10 cellular contexts compared by ENCODE assay signal in the genomic region with DNA sequence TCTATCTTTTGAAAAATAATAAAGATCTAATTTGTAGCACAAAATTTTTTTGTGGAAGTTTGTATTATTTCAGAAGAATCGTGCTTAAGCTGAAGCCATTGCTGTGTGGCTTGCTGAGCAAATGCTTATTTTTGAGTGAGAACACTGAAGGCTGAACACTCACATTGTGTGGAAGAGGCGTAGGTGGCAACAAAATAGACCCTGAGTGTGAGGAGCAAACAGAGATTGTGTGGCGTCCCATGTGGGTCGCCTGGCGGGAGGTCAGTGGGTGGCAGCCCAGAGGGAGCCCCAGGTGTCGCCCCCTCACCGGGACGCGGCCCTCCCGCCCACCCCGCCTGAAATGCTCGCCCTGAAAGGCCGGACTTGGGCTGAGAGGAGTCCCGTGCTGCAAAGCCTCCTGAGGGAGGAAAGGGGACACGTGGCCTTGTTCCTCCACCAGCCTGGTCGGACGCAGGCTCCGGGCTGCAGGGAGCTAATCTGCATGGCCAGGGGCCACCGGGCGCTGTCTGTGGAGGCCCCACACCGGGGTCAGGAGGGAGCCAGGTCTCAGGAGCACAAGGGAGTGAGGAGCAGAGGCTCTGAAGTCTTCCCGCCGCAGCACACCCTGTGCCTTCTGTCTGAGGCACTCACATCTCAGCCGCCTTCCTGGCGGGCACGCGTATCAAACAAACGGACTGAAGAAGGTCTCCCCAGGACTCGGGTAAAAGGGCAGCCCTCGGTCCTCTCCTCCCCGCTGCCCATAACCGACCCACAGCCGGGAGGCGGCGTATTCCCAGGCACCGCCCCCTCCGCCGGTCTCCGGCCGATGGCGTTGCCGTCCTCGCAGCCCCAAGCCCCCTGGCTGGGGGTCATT. TPM values are rescaled to one million over a fixed set of nuclear protein-coding genes. Genes with fewer than 3 reads are reported as not detected.
DNase-seq lines count a peak whose midpoint lies in the region; ATAC-seq and TF ChIP-seq lines count a peak whose summit lies in the region.
"Had no signal": no experiment of that assay in that cellular context is flagged by ENCODE, and none has a peak within 500 bp of the region (broad histone marks: within the 10 kb centered on the region; RNA-seq: fewer than 3 reads in every experiment).

No MANE protein-coding gene starts in this region.

- H3K4me3 Mint-ChIP-seq in osteocyte (ENCODE audit: unreplicated experiment), result no peak overlapping the region
- H3K4me3 Mint-ChIP-seq: brain had no signal

- ATAC-seq in IMR-90 (ENCODE audit: low read depth) (peak; percentile 58), lung (ENCODE audit: insufficient read depth, low FRiP score) (peak; percentile 24), thoracic aorta (ENCODE audit: insufficient number of reproducible peaks, low FRiP score, low read depth) (peak; percentile 63)

- dilution Hi-C loops in IMR-90 (cut with HindIII; ENCODE audit: low sequenced_read_pairs, unreplicated experiment), result no loop called here

- TF ChIP-seq POLR2A in IMR-90 (IDR thresholded peaks at IDR 0.05; ENCODE audit: low read depth, low read length), result no peak

- H3K4me1 ChIP-seq in IMR-90 (ENCODE audit: control insufficient read depth, insufficient read depth, low read length), result no peaks in the 10 kb centered on the region; the same call in 1 of the 2 replicates
- no peaks in the 10 kb centered on the region for H3K4me1 ChIP-seq in duodenal mucosa (ENCODE audit: control insufficient read depth in 1 of 2, insufficient read depth in 2 of 2, low read length in 2 of 2)
- H3K4me1 ChIP-seq in lung (ENCODE audit: control insufficient read depth in 2 of 2, insufficient read depth in 2 of 2, low read length in 2 of 2), result peaks cover 0 to 10% of the 10 kb centered on the region in 2 donors
- no peaks in the 10 kb centered on the region for H3K4me1 ChIP-seq in thoracic aorta (ENCODE audit: control insufficient read depth in 1 of 2, low read depth in 2 of 2)

- H3K9me1 ChIP-seq in IMR-90 (ENCODE audit: insufficient read depth, low read length), result 0 out of 2 replicates have a peak, but pooled peaks cover 3% of the 10 kb centered on the region

- no peak overlapping the region; the same call in 1 of the 2 replicates for H3K18ac ChIP-seq in IMR-90 (ENCODE audit: low read depth, low read length)

- TF ChIP-seq CTCF in IMR-90 (conservative IDR thresholded peaks at IDR 0.05; ENCODE audit: low read depth, low read length) (no peak), lung (IDR thresholded peaks at IDR 0.05; ENCODE audit: control extremely low read depth, extremely low read depth) (no peak), thoracic aorta (IDR thresholded peaks at IDR 0.05) (no peak), osteocyte (IDR thresholded peaks at IDR 0.05) (no peak)

- H2BK120ac ChIP-seq in IMR-90 (ENCODE audit: low read depth, low read length), result no peak overlapping the region

- POLR2A ChIA-PET in IMR-90 (lab: Charles Lee; ENCODE audit: unreplicated experiment), result no interaction called here

- H2AFZ ChIP-seq in IMR-90 (replicated peaks; ENCODE audit: low read length, poor library complexity), result peak overlapping the region; percentile 88

- in situ Hi-C loops in IMR-90 (cut with MboI; ENCODE audit: low sequenced_read_pairs), result no loop called here

- H4K8ac ChIP-seq in IMR-90 (ENCODE audit: low read depth in 2 of 2, low read length in 2 of 2), result no peak overlapping the region

- peak overlapping the region; percentile 22 for H3K4me2 ChIP-seq in IMR-90 (ENCODE audit: low read depth, low read length)

- H3K9me3 ChIP-seq in IMR-90 (ENCODE audit: control insufficient read depth, insufficient read depth, low read length), result no peaks in the 10 kb centered on the region
- H3K9me3 ChIP-seq in duodenal mucosa (ENCODE audit: control insufficient read depth in 1 of 2, low read length in 2 of 2), result no peaks in the 10 kb centered on the region
- no peaks in the 10 kb centered on the region for H3K9me3 ChIP-seq in lung (ENCODE audit: control insufficient read depth in 2 of 2, insufficient read depth in 1 of 2, low read length in 1 of 2)
- H3K9me3 ChIP-seq in thoracic aorta, result no peaks in the 10 kb centered on the region

- no peaks in the 10 kb centered on the region for H3K9me3 Mint-ChIP-seq in osteocyte (ENCODE audit: unreplicated experiment)
- H3K9me3 Mint-ChIP-seq: brain had no signal

- no peaks in the 10 kb centered on the region for H4K20me1 ChIP-seq in IMR-90 (ENCODE audit: insufficient read depth, low read length)

- no peaks in the 10 kb centered on the region for H3K36me3 ChIP-seq in IMR-90 (ENCODE audit: control insufficient read depth, insufficient read depth, low read length)
- H3K36me3 ChIP-seq in duodenal mucosa (ENCODE audit: control insufficient read depth in 1 of 2, insufficient read depth in 2 of 2, low read length in 2 of 2), result peaks cover 0 to 3% of the 10 kb centered on the region in 2 donors
- H3K36me3 ChIP-seq in lung (ENCODE audit: control insufficient read depth in 2 of 2, insufficient read depth in 2 of 2, low read length in 2 of 2), result no peaks in the 10 kb centered on the region
- no peaks in the 10 kb centered on the region for H3K36me3 ChIP-seq in thoracic aorta

- H2BK15ac ChIP-seq in IMR-90 (ENCODE audit: low read depth, low read length), result no peak overlapping the region

- peak overlapping the region; percentile 47; the same call in 1 of the 2 replicates for H4K91ac ChIP-seq in IMR-90 (ENCODE audit: insufficient read depth, low read depth, low read length)

- no peak overlapping the region for H3K23ac ChIP-seq in IMR-90 (ENCODE audit: low read depth, low read length)

- H3K4me1 Mint-ChIP-seq in osteocyte (ENCODE audit: unreplicated experiment), result peaks cover 8% of the 10 kb centered on the region
- H3K4me1 Mint-ChIP-seq: brain had no signal

- no peaks in the 10 kb centered on the region for H3K79me1 ChIP-seq in IMR-90 (ENCODE audit: low read depth in 1 of 2, low read length in 2 of 2)

- peaks cover 5% of the 10 kb centered on the region for H3K27me3 Mint-ChIP-seq in osteocyte (ENCODE audit: unreplicated experiment)
- H3K27me3 Mint-ChIP-seq: brain had no signal

- no peak overlapping the region for H3K4ac ChIP-seq in IMR-90 (ENCODE audit: low read depth, low read length)

- CTCF ChIA-PET in IMR-90 (lab: Yijun Ruan, JAX), result no interaction called here

- no peak overlapping the region for H2AK5ac ChIP-seq in IMR-90 (ENCODE audit: low read depth, low read length)

- no peak overlapping the region for H3K56ac ChIP-seq in IMR-90 (ENCODE audit: extremely low read depth, insufficient read depth, low read length)

- no peak overlapping the region for H3K9ac ChIP-seq in IMR-90 (ENCODE audit: low read depth, low read length)
- no peak overlapping the region for H3K9ac ChIP-seq in duodenal mucosa (ENCODE audit: low read depth in 1 of 2, low read length in 2 of 2)

- H3K27me3 ChIP-seq in IMR-90 (ENCODE audit: control insufficient read depth, insufficient read depth, low read length), result peaks cover 2% of the 10 kb centered on the region
- H3K27me3 ChIP-seq in duodenal mucosa (ENCODE audit: control insufficient read depth in 1 of 2, insufficient read depth in 2 of 2, low read length in 2 of 2), result no peaks in the 10 kb centered on the region
- H3K27me3 ChIP-seq in lung (ENCODE audit: control insufficient read depth, insufficient read depth), result no peaks in the 10 kb centered on the region
- H3K27me3 ChIP-seq in thoracic aorta (replicated peaks; ENCODE audit: insufficient read depth), result no peaks in the 10 kb centered on the region

- no peak overlapping the region for H3K27ac Mint-ChIP-seq in osteocyte (ENCODE audit: unreplicated experiment)
- H3K27ac Mint-ChIP-seq: brain had no signal

- DNase-seq in IMR-90 (no peak), lung (ENCODE audit: low spot score) (no peak), thoracic aorta (ENCODE audit: low spot score) (no peak), ecto neural progenitor cell (ENCODE audit: low spot score) (no peak), osteocyte (ENCODE audit: extremely low spot score, unreplicated experiment) (no peak), NCI-H2196 (lab: John Stamatoyannopoulos, UW; ENCODE audit: unreplicated experiment) (no peak)
- DNase-seq: activated CD4-positive, alpha-beta T cell treated with anti-CD3 and anti-CD28 coated beads, Interleukin-2, amount 50 U/mL, for 1 hour; stimulated activated CD4-positive, alpha-beta T cell treated with anti-CD3 and anti-CD28 coated beads, Interleukin-1b, Interleukin-23, amount 100 ng/mL, for 48 hours had no signal

- intact Hi-C loops in IMR-90 (cut with micrococcal nuclease), result no loop called here

- H3K36me3 Mint-ChIP-seq in osteocyte (ENCODE audit: unreplicated experiment), result no peaks in the 10 kb centered on the region
- H3K36me3 Mint-ChIP-seq: brain had no signal

- 49% methylated on average over 16 of the region's 43 CpGs; no CpG with 5 or more reads in 1 of the 2 experiments for WGBS in IMR-90 (ENCODE audit: extremely low coverage in 2 of 2, insufficient read length in 1 of 2), 2 experiments
- WGBS in lung, 2 donors, result 42 to 52% methylated on average over 38 to 43 of the region's 43 CpGs

- no peak overlapping the region; the same call in 1 of the 2 replicates for H4K5ac ChIP-seq in IMR-90 (ENCODE audit: low read depth, low read length)

- peak overlapping the region; percentile 56 for H2AK9ac ChIP-seq in IMR-90 (replicated peaks; ENCODE audit: low read depth, low read length, poor library complexity)

- no peak overlapping the region for H2BK20ac ChIP-seq in IMR-90 (ENCODE audit: low read depth, low read length)

- H3K14ac ChIP-seq in IMR-90 (replicated peaks; ENCODE audit: low read depth, low read length), result no peak overlapping the region

- no peak for TF ChIP-seq RAD21 in IMR-90 (IDR thresholded peaks at IDR 0.05; ENCODE audit: low read length)

- H3K4me3 ChIP-seq in IMR-90 (ENCODE audit: insufficient read depth, low read depth, low read length) (no peak overlapping the region), duodenal mucosa (ENCODE audit: low read depth in 1 of 2, low read length in 2 of 2) (peak overlapping the region; percentile 50 to 57), lung (peak overlapping the region; percentile 35), thoracic aorta (peak overlapping the region; percentile 83)

- no peak overlapping the region for H2BK5ac ChIP-seq in IMR-90 (ENCODE audit: low read depth, low read length, poor library complexity, severe bottlenecking)

- no TSS peak for BruUV-seq in IMR-90 (replicated peaks; lab: Mats Ljungman, UMichigan)

- H3K27ac ChIP-seq in IMR-90 (ENCODE audit: insufficient read depth, low read length) (no peak overlapping the region), duodenal mucosa (ENCODE audit: low read depth, low read length) (no peak overlapping the region), lung (ENCODE audit: low read depth in 1 of 2, low read length in 1 of 2) (peak overlapping the region in 1 of 2 donors; percentile 20), thoracic aorta (peak overlapping the region in 1 of 2 donors; percentile 49)

RNA-seq across cellular contexts. Expression of a gene that starts 15.9 kb away (rescaled TPM):
- total RNA-seq in IMR-90 (2012; rRNA removed), result 0.18 and 0.28 TPM in 2 replicates
- polyA plus RNA-seq in IMR-90 (2012; rRNA removed), result 0.13 and 0.15 TPM in 2 replicates
- 0.09 TPM in 1 of 2 replicates, not detected in the other for polyA plus RNA-seq in IMR-90 (2012; cell fraction: cytosol; rRNA removed)
- 0.19 TPM in 1 of 2 replicates, not detected in the other for polyA plus RNA-seq in IMR-90 (2012; cell fraction: nucleus; rRNA removed; ENCODE audit: low replicate concordance)
- total RNA-seq in lung, result 1 to 10 TPM; 1.8 to 3.1 TPM
- 1 to 10 TPM in 1 of 2 donors, under 1 TPM in 1; 0.79 to 2.2 TPM for polyA plus RNA-seq in lung
- total RNA-seq in thoracic aorta, result 1 to 10 TPM in 1 of 2 donors, under 1 TPM in 1; 0.68 to 1.6 TPM
- not detected in 2 replicates for total RNA-seq in osteocyte

RNA-seq across cellular contexts. Expression of a gene that starts 41.3 kb away (rescaled TPM):
- total RNA-seq in IMR-90 (2012; rRNA removed), result not detected in 2 replicates
- polyA plus RNA-seq in IMR-90 (2012; rRNA removed), result not detected in 2 replicates
- not detected in 2 replicates for polyA plus RNA-seq in IMR-90 (2012; cell fraction: cytosol; rRNA removed)
- polyA plus RNA-seq in IMR-90 (2012; cell fraction: nucleus; rRNA removed; ENCODE audit: low replicate concordance), result not detected in 2 replicates
- 1 to 10 TPM; 2.0 to 3.7 TPM for total RNA-seq in lung
- polyA plus RNA-seq in lung, result under 1 TPM in 1 of 2 donors, not detected in 1; 0.73 TPM
- 10 to 100 TPM; 12.1 to 27.6 TPM for total RNA-seq in thoracic aorta
- total RNA-seq in osteocyte, result not detected in 2 replicates
